15 cellular contexts compared by ENCODE assay signal in the genomic region with DNA sequence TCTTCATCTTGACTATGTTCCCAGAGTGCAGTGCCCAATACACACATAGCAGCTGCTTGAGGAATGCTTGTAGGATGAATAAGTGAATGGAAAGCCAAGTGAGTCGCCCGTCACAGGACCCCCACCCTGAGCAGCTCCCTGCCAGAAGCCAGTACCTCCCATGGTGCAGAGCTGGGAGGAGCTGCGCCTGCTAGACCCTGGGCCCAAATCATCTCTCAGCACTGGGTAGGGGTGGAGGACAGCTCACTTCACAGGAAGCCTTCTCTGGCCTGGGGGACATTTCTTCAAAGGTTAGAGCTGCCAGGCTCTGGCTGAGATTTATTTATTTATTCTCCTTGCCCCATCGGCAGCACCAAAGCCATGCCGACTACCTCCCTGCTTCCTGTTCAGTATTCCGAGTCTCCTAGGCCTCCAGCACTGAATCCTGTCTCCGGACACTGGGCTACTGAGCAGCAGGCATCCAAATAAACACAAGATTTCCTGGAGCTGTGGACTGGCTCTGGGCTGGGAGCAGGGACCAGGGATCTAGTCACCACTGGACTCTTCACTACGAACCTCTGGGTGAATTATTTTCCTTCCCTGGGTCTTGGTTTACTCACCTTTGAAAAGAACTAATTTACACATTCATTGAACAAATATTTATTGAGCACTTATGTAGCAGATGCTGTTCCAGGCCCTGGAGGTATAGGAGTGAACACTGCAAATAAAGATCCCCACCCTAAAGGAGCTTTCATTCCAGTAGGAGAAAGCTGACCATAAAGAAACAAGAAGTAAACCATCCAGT.
A peak's percentile ranks its signal among the peaks of the same experiment; 100 is the strongest.
DNase-seq lines count a peak whose midpoint lies in the region; ATAC-seq, FAIRE-seq and TF ChIP-seq lines count a peak whose summit lies in the region.
"Had no signal": no experiment of that assay in that cellular context is flagged by ENCODE, and none has a peak within 500 bp of the region (broad histone marks: within the 10 kb centered on the region; RNA-seq: fewer than 3 reads in every experiment).

No MANE protein-coding gene starts in this region.

- DNase-seq in A172 (ENCODE audit: low spot score) (peak; percentile 14), NCI-H146 treated with DMSO at 0.1 percent for 48 hours (lab: John Stamatoyannopoulos, UW; ENCODE audit: unreplicated experiment) (peak; percentile 73), left colon (peak in 1 of 2 donors; percentile 17), frontal cortex (ENCODE audit: low spot score in 2 of 2) (no peak), RKO (ENCODE audit: low spot score) (no peak)
- no peak for DNase-seq in CD4-positive, alpha-beta T cell
- DNase-seq in activated CD8-positive, alpha-beta T cell treated with anti-CD3 and anti-CD28 coated beads for 36 hours = no peak
- DNase-seq: activated CD8-positive, alpha-beta memory T cell treated with anti-CD3 and anti-CD28 coated beads, Interleukin-2, amount 50 U/mL, for 4 hours; activated naive CD8-positive, alpha-beta T cell treated with anti-CD3 and anti-CD28 coated beads for 36 hours; Calu3; dorsolateral prefrontal cortex; Kasumi-1; thyroid gland had no signal

- H3K36me3 Mint-ChIP-seq in CD4-positive, alpha-beta T cell (ENCODE audit: low read depth) = no peaks in the 10 kb centered on the region
- H3K36me3 Mint-ChIP-seq in activated CD8-positive, alpha-beta T cell treated with anti-CD3 and anti-CD28 coated beads for 36 hours (ENCODE audit: low read depth) = no peaks in the 10 kb centered on the region
- H3K36me3 Mint-ChIP-seq: activated naive CD8-positive, alpha-beta T cell treated with anti-CD3 and anti-CD28 coated beads for 36 hours had no signal

- peak; percentile 87 for ATAC-seq in left colon
- no peak for ATAC-seq in CD4-positive, alpha-beta T cell (ENCODE audit: poor library complexity)
- no peak for ATAC-seq in activated CD8-positive, alpha-beta T cell treated with anti-CD3 and anti-CD28 coated beads for 36 hours

- peak overlapping the region; percentile 52; the same call in 1 of the 2 replicates for H3K27ac ChIP-seq in VCaP
- H3K27ac ChIP-seq in CD4-positive, alpha-beta T cell (ENCODE audit: low read depth, low read length) = no peak overlapping the region
- H3K27ac ChIP-seq: neutrophil, thyroid gland had no signal

- CTCF ChIA-PET in CD4-positive, alpha-beta T cell (lab: Charles Lee) = no interaction called here
- CTCF ChIA-PET in activated CD8-positive, alpha-beta T cell treated with anti-CD3 and anti-CD28 coated beads for 36 hours (lab: Charles Lee) = no interaction called here

- no peak overlapping the region for H3K27ac Mint-ChIP-seq in CD4-positive, alpha-beta T cell
- H3K27ac Mint-ChIP-seq in activated CD8-positive, alpha-beta T cell treated with anti-CD3 and anti-CD28 coated beads for 36 hours = no peak overlapping the region
- H3K27ac Mint-ChIP-seq: activated naive CD8-positive, alpha-beta T cell treated with anti-CD3 and anti-CD28 coated beads for 36 hours had no signal

- peaks cover 7% of the 10 kb centered on the region for H3K27me3 Mint-ChIP-seq in CD4-positive, alpha-beta T cell
- peaks cover 2% of the 10 kb centered on the region for H3K27me3 Mint-ChIP-seq in activated CD8-positive, alpha-beta T cell treated with anti-CD3 and anti-CD28 coated beads for 36 hours

- POLR2A ChIA-PET in CD4-positive, alpha-beta T cell (lab: Charles Lee) = no interaction called here
- POLR2A ChIA-PET in activated CD8-positive, alpha-beta T cell treated with anti-CD3 and anti-CD28 coated beads for 36 hours (lab: Charles Lee) = no interaction called here

- no peaks in the 10 kb centered on the region for H3K9me3 ChIP-seq in CD4-positive, alpha-beta T cell (ENCODE audit: control insufficient read depth, low read length)
- H3K9me3 ChIP-seq: neutrophil, thyroid gland had no signal

- no peak for FAIRE-seq in frontal cortex (lab: Jason Lieb, UNC)

- intact Hi-C loops in left colon (cut with DNase I, micrococcal nuclease) = no loop called here
- intact Hi-C loops in CD4-positive, alpha-beta T cell (cut with DNase I, micrococcal nuclease) = no loop called here
- intact Hi-C loops in activated CD8-positive, alpha-beta T cell treated with anti-CD3 and anti-CD28 coated beads for 36 hours (cut with micrococcal nuclease) = no loop called here

- TF ChIP-seq CTCF in VCaP (conservative IDR thresholded peaks at IDR 0.05) = no peak
- TF ChIP-seq CTCF in CD4-positive, alpha-beta T cell (IDR thresholded peaks at IDR 0.05) = no peak
- no peak for TF ChIP-seq CTCF in activated CD8-positive, alpha-beta T cell treated with anti-CD3 and anti-CD28 coated beads for 36 hours (IDR thresholded peaks at IDR 0.05)

- no peaks in the 10 kb centered on the region for H3K9me3 Mint-ChIP-seq in CD4-positive, alpha-beta T cell
- no peaks in the 10 kb centered on the region for H3K9me3 Mint-ChIP-seq in activated CD8-positive, alpha-beta T cell treated with anti-CD3 and anti-CD28 coated beads for 36 hours
- H3K9me3 Mint-ChIP-seq: activated naive CD8-positive, alpha-beta T cell treated with anti-CD3 and anti-CD28 coated beads for 36 hours had no signal

- H3K27me3 ChIP-seq in CD4-positive, alpha-beta T cell (ENCODE audit: control insufficient read depth, insufficient read depth, low read length) = no peaks in the 10 kb centered on the region
- H3K27me3 ChIP-seq: dorsolateral prefrontal cortex, thyroid gland had no signal

- no peak overlapping the region for H3K4me3 Mint-ChIP-seq in CD4-positive, alpha-beta T cell
- no peak overlapping the region for H3K4me3 Mint-ChIP-seq in activated CD8-positive, alpha-beta T cell treated with anti-CD3 and anti-CD28 coated beads for 36 hours
- H3K4me3 Mint-ChIP-seq: activated naive CD8-positive, alpha-beta T cell treated with anti-CD3 and anti-CD28 coated beads for 36 hours had no signal

- no peaks in the 10 kb centered on the region for H3K4me1 Mint-ChIP-seq in CD4-positive, alpha-beta T cell (ENCODE audit: low read depth)
- no peaks in the 10 kb centered on the region for H3K4me1 Mint-ChIP-seq in activated CD8-positive, alpha-beta T cell treated with anti-CD3 and anti-CD28 coated beads for 36 hours (ENCODE audit: low read depth)

Comparison
In these comparisons a context has a peak if more than half of its experiments do, and no peak if none do; other contexts are left out.
1. DNase-seq: peak in A172 (single experiment) and NCI-H146 treated with DMSO at 0.1 percent for 48 hours (single experiment); none in frontal cortex (0 of 2), CD4-positive, alpha-beta T cell (0 of 10), RKO (single experiment) and activated CD8-positive, alpha-beta T cell treated with anti-CD3 and anti-CD28 coated beads for 36 hours (single experiment).